ENCODE assay signal across 1 cellular context in genomic region chr1:3795453-3796214, GRCh38.
TF ChIP-seq lines count a peak whose summit lies in the region.

No MANE protein-coding gene starts in this region.

TF ChIP-seq in H1, 55 proteins besides CTCF, POLR2A, EP300 and RAD21:
- no peak for TF ChIP-seq RNF2 (IDR thresholded peaks at IDR 0.05; ENCODE audit: borderline replicate concordance, low read depth, low read length, missing control alignments, poor library complexity, severe bottlenecking)
- TF ChIP-seq CHD1 (IDR thresholded peaks at IDR 0.05; ENCODE audit: low read depth, low read length): no peak
- TF ChIP-seq SP2 (IDR thresholded peaks at IDR 0.05; ENCODE audit: low read length): no peak
- TF ChIP-seq PHF8 (conservative IDR thresholded peaks at IDR 0.05; ENCODE audit: low read depth, low read length): no peak
- TF ChIP-seq SIN3A (conservative IDR thresholded peaks at IDR 0.05 in 1 of 2, IDR thresholded peaks at IDR 0.05 in 1 of 2; ENCODE audit: low read depth in 1 of 2, low read length in 2 of 2): 0 out of 4 replicates have a peak, but pooled peaks of 1 of the 2 experiments have one; percentile 7
